20 cellular contexts compared by ENCODE assay signal in genomic region chr5:143501176-143501840, GRCh38.
DNase-seq lines count a peak whose midpoint lies in the region; ATAC-seq, FAIRE-seq and TF ChIP-seq lines count a peak whose summit lies in the region.
"Had no signal": no experiment of that assay in that cellular context is flagged by ENCODE, and none has a peak within 500 bp of the region (broad histone marks: within the 10 kb centered on the region; RNA-seq: fewer than 3 reads in every experiment).

No MANE protein-coding gene starts in this region.

- H2AFZ ChIP-seq in DND-41 (ENCODE audit: low read depth, low read length) (peak overlapping the region; percentile 30; the same call in 1 of the 2 replicates), IMR-90 (replicated peaks; ENCODE audit: low read length, poor library complexity) (peak overlapping the region; percentile 55), H1 (ENCODE audit: low read length) (peak overlapping the region; percentile 93), osteoblast (ENCODE audit: low read length) (peak overlapping the region; percentile 75)
- H2AFZ ChIP-seq: hepatocyte had no signal

- H3K4me1 ChIP-seq in DND-41 (ENCODE audit: insufficient read depth, low read length) (no peaks in the 10 kb centered on the region), IMR-90 (ENCODE audit: control insufficient read depth, insufficient read depth, low read length) (peaks cover 6% of the 10 kb centered on the region), H1 (replicated peaks in 1 of 4; ENCODE audit: control insufficient read depth in 3 of 4, insufficient read depth in 4 of 4, low read length in 3 of 4) (no peaks in the 10 kb centered on the region), osteoblast (ENCODE audit: insufficient read depth, low read length) (peaks cover 7% of the 10 kb centered on the region)
- H3K4me1 ChIP-seq in effector memory CD4-positive, alpha-beta T cell (ENCODE audit: control insufficient read depth, insufficient read depth, low read length, poor library complexity, severe bottlenecking) = no peaks in the 10 kb centered on the region

- WGBS in IMR-90 (ENCODE audit: extremely low coverage in 2 of 2, insufficient read length in 1 of 2), 2 experiments = 100% methylated on average over 2 of the region's 5 CpGs; no CpG with 5 or more reads in 1 of the 2 experiments
- WGBS in H1 (ENCODE audit: extremely low coverage in 1 of 2, insufficient coverage in 1 of 2, insufficient read length in 1 of 2, insufficient replicate concordance in 2 of 2, low coverage in 1 of 2, low lambda C conversion rate in 2 of 2, missing lambda C conversion rate in 1 of 2), 2 experiments = 84% methylated on average over 5 of the region's 5 CpGs; no CpG with 5 or more reads in 1 of the 2 experiments

- peak overlapping the region; percentile 36; the same call in 1 of the 2 replicates for H2AK5ac ChIP-seq in IMR-90 (ENCODE audit: low read depth, low read length)
- H2AK5ac ChIP-seq in H1 (ENCODE audit: low read depth, low read length) = no peak overlapping the region

- 0 out of 2 replicates have a peak overlapping the region, but pooled peaks have one; percentile 3 for H3K14ac ChIP-seq in IMR-90 (replicated peaks; ENCODE audit: low read depth, low read length)
- no peak overlapping the region for H3K14ac ChIP-seq in H1 (ENCODE audit: insufficient read length)

- no TSS peak for BruUV-seq in IMR-90 (replicated peaks; lab: Mats Ljungman, UMichigan)

- no peak for TF ChIP-seq POLR2A in IMR-90 (IDR thresholded peaks at IDR 0.05; ENCODE audit: low read depth, low read length)
- TF ChIP-seq POLR2A in H1 (IDR thresholded peaks at IDR 0.05; ENCODE audit: control extremely low read depth in 1 of 2, low read depth in 2 of 2, low read length in 2 of 2) = no peak

- H3K4me3 ChIP-seq in DND-41 (ENCODE audit: low read depth in 1 of 2, low read length in 2 of 2) = no peak overlapping the region
- H3K4me3 ChIP-seq in IMR-90 (ENCODE audit: insufficient read depth, low read depth, low read length) = no peak overlapping the region
- no peak overlapping the region for H3K4me3 ChIP-seq in H1 (ENCODE audit: extremely low read depth in 1 of 4, insufficient read depth in 2 of 4, low read depth in 3 of 4, low read length in 4 of 4)
- H3K4me3 ChIP-seq in osteoblast (ENCODE audit: insufficient read depth, low read length) = no peak overlapping the region
- H3K4me3 ChIP-seq in effector memory CD4-positive, alpha-beta T cell (ENCODE audit: insufficient read depth, low read depth, low read length, poor library complexity, severe bottlenecking) = no peak overlapping the region
- H3K4me3 ChIP-seq: esophagus muscularis mucosa, hepatocyte had no signal

- H4K5ac ChIP-seq in IMR-90 (ENCODE audit: low read depth, low read length) (no peak overlapping the region), H1 (ENCODE audit: insufficient read length, low read depth, low read length) (no peak overlapping the region)

- no peak overlapping the region for H3K4me3 Mint-ChIP-seq in activated CD4-positive, alpha-beta memory T cell treated with anti-CD3 and anti-CD28 coated beads for 36 hours
- H3K4me3 Mint-ChIP-seq: activated CD8-positive, alpha-beta T cell treated with anti-CD3 and anti-CD28 coated beads for 36 hours; activated naive CD8-positive, alpha-beta T cell; natural killer cell treated with Interleukin-12 subunit alpha and Interleukin-12 subunit beta and Interleukin-15 and Interleukin-18, amount 100 ng/mL, for 72 hours had no signal

- no peaks in the 10 kb centered on the region for H3K27me3 Mint-ChIP-seq in activated CD4-positive, alpha-beta memory T cell treated with anti-CD3 and anti-CD28 coated beads for 36 hours

- intact Hi-C loops in IMR-90 (cut with micrococcal nuclease) = no loop called here
- intact Hi-C loops in activated CD4-positive, alpha-beta memory T cell treated with anti-CD3 and anti-CD28 coated beads for 36 hours (cut with micrococcal nuclease) = no loop called here

- no peaks in the 10 kb centered on the region for H3K4me1 Mint-ChIP-seq in activated CD4-positive, alpha-beta memory T cell treated with anti-CD3 and anti-CD28 coated beads for 36 hours (ENCODE audit: low read depth)

- H2BK20ac ChIP-seq in IMR-90 (ENCODE audit: low read depth, low read length) (peak overlapping the region; percentile 68), H1 (ENCODE audit: low read length) (no peak overlapping the region)

- TF ChIP-seq CTCF in DND-41 (IDR thresholded peaks at IDR 0.05; ENCODE audit: borderline replicate concordance, extremely low read depth, low read length, poor library complexity, severe bottlenecking) (no peak), IMR-90 (conservative IDR thresholded peaks at IDR 0.05; ENCODE audit: low read depth, low read length) (no peak), H1 (IDR thresholded peaks at IDR 0.05; ENCODE audit: control extremely low read depth in 1 of 3, insufficient read depth in 1 of 3, low read depth in 1 of 3, low read length in 3 of 3) (no peak), osteoblast (IDR thresholded peaks at IDR 0.05; ENCODE audit: extremely low read depth, low read depth, low read length) (no peak), GM13976 (IDR thresholded peaks at IDR 0.05; ENCODE audit: borderline replicate concordance, control extremely low read depth, extremely low read depth, insufficient read depth, missing control alignments) (no peak)

- no peak overlapping the region for H2BK12ac ChIP-seq in H1 (ENCODE audit: low read depth, low read length)

- H3K27ac Mint-ChIP-seq in activated CD4-positive, alpha-beta memory T cell treated with anti-CD3 and anti-CD28 coated beads for 36 hours = no peak overlapping the region
- H3K27ac Mint-ChIP-seq: activated CD8-positive, alpha-beta T cell treated with anti-CD3 and anti-CD28 coated beads for 36 hours; activated naive CD8-positive, alpha-beta T cell; natural killer cell treated with Interleukin-12 subunit alpha and Interleukin-12 subunit beta and Interleukin-15 and Interleukin-18, amount 100 ng/mL, for 72 hours had no signal

- no peak overlapping the region for H3K18ac ChIP-seq in IMR-90 (ENCODE audit: low read depth, low read length)
- H3K18ac ChIP-seq in H1 (ENCODE audit: extremely low read depth, low read length) = no peak overlapping the region

- H3K56ac ChIP-seq in IMR-90 (ENCODE audit: extremely low read depth, insufficient read depth, low read length) (no peak overlapping the region; the same call in 1 of the 2 replicates), H1 (replicated peaks; ENCODE audit: insufficient read length, low read depth, low read length) (no peak overlapping the region)

- H3K36me3 Mint-ChIP-seq in activated CD4-positive, alpha-beta memory T cell treated with anti-CD3 and anti-CD28 coated beads for 36 hours = no peaks in the 10 kb centered on the region
- H3K36me3 Mint-ChIP-seq: activated naive CD8-positive, alpha-beta T cell; natural killer cell treated with Interleukin-12 subunit alpha and Interleukin-12 subunit beta and Interleukin-15 and Interleukin-18, amount 100 ng/mL, for 72 hours had no signal

- H3K27ac ChIP-seq in DND-41 (ENCODE audit: low read length) (no peak overlapping the region), IMR-90 (ENCODE audit: insufficient read depth, low read length) (no peak overlapping the region), H1 (ENCODE audit: low read depth, low read length) (no peak overlapping the region), osteoblast (ENCODE audit: low read depth, low read length) (no peak overlapping the region)
- no peak overlapping the region for H3K27ac ChIP-seq in effector memory CD4-positive, alpha-beta T cell (ENCODE audit: insufficient read depth, low read length, poor library complexity, severe bottlenecking)
- H3K27ac ChIP-seq: esophagus muscularis mucosa, hepatocyte had no signal

- H3K27me3 ChIP-seq in DND-41 (ENCODE audit: insufficient read depth, low read length, poor library complexity) (no peaks in the 10 kb centered on the region), IMR-90 (ENCODE audit: control insufficient read depth, insufficient read depth, low read length) (no peaks in the 10 kb centered on the region), H1 (replicated peaks in 1 of 4; ENCODE audit: control insufficient read depth in 3 of 4, extremely low read depth in 1 of 4, insufficient read depth in 3 of 4, low read length in 3 of 4) (no peaks in the 10 kb centered on the region), osteoblast (ENCODE audit: insufficient read depth, low read length) (no peaks in the 10 kb centered on the region)
- no peaks in the 10 kb centered on the region for H3K27me3 ChIP-seq in effector memory CD4-positive, alpha-beta T cell (replicated peaks; ENCODE audit: control insufficient read depth, insufficient read depth, low read length, poor library complexity, severe bottlenecking)
- H3K27me3 ChIP-seq: esophagus muscularis mucosa, hepatocyte had no signal

- TF ChIP-seq EP300 in H1 (IDR thresholded peaks at IDR 0.05; ENCODE audit: borderline replicate concordance in 1 of 2, low read depth in 2 of 2, low read length in 2 of 2) = no peak

- H2BK120ac ChIP-seq in IMR-90 (ENCODE audit: low read depth, low read length) (peak overlapping the region; percentile 35; the same call in 1 of the 2 replicates), H1 (replicated peaks; ENCODE audit: low read depth, low read length) (no peak overlapping the region)

- peak overlapping the region; percentile 25 for H4K91ac ChIP-seq in IMR-90 (ENCODE audit: insufficient read depth, low read depth, low read length)
- H4K91ac ChIP-seq in H1 (replicated peaks; ENCODE audit: insufficient read length, low read length) = no peak overlapping the region

- no peaks in the 10 kb centered on the region for H3K79me1 ChIP-seq in IMR-90 (ENCODE audit: low read depth in 1 of 2, low read length in 2 of 2)
- no peaks in the 10 kb centered on the region for H3K79me1 ChIP-seq in H1 (ENCODE audit: low read depth, low read length)

- no peaks in the 10 kb centered on the region for H4K20me1 ChIP-seq in DND-41 (ENCODE audit: insufficient read depth, low read length)
- H4K20me1 ChIP-seq in IMR-90 (ENCODE audit: insufficient read depth, low read length) = no peaks in the 10 kb centered on the region
- no peaks in the 10 kb centered on the region for H4K20me1 ChIP-seq in H1 (replicated peaks in 1 of 2; ENCODE audit: control insufficient read depth in 1 of 2, insufficient read depth in 2 of 2, low read length in 2 of 2)
- no peaks in the 10 kb centered on the region for H4K20me1 ChIP-seq in osteoblast (ENCODE audit: insufficient read depth, low read length)

- H2BK15ac ChIP-seq in IMR-90 (ENCODE audit: low read depth, low read length) (peak overlapping the region; percentile 32; the same call in 1 of the 3 replicates), H1 (ENCODE audit: low read length) (no peak overlapping the region)

- peak overlapping the region; percentile 50; the same call in 1 of the 2 replicates for H3K23ac ChIP-seq in IMR-90 (ENCODE audit: low read depth, low read length)
- H3K23ac ChIP-seq in H1 (ENCODE audit: insufficient read length) = no peak overlapping the region

- no peaks in the 10 kb centered on the region for H3K23me2 ChIP-seq in H1 (ENCODE audit: low read depth, low read length)

- no peaks in the 10 kb centered on the region for H3K36me3 ChIP-seq in DND-41 (ENCODE audit: insufficient read depth, low read length)
- H3K36me3 ChIP-seq in IMR-90 (ENCODE audit: control insufficient read depth, insufficient read depth, low read length) = no peaks in the 10 kb centered on the region
- H3K36me3 ChIP-seq in H1 (ENCODE audit: control insufficient read depth in 2 of 4, insufficient read depth in 4 of 4, low read length in 3 of 4) = no peaks in the 10 kb centered on the region
- H3K36me3 ChIP-seq in osteoblast (ENCODE audit: insufficient read depth, low read length) = no peaks in the 10 kb centered on the region
- H3K36me3 ChIP-seq in effector memory CD4-positive, alpha-beta T cell (ENCODE audit: control insufficient read depth, insufficient read depth, low read length) = no peaks in the 10 kb centered on the region
- H3K36me3 ChIP-seq: esophagus muscularis mucosa had no signal

- DNase-seq in DND-41 = no peak
- DNase-seq in IMR-90 = no peak
- no peak for DNase-seq in H1 (ENCODE audit: low read depth in 1 of 2, low spot score in 2 of 2)
- no peak for DNase-seq in osteoblast (ENCODE audit: insufficient read length, low spot score, missing footprints)
- no peak for DNase-seq in effector memory CD4-positive, alpha-beta T cell
- no peak for DNase-seq in activated CD4-positive, alpha-beta memory T cell treated with anti-CD3 and anti-CD28 coated beads for 36 hours
- no peak for DNase-seq in activated CD4-positive, alpha-beta T cell treated with anti-CD3 and anti-CD28 coated beads for 48 hours
- DNase-seq in GM13976 (ENCODE audit: low spot score) = no peak
- DNase-seq: activated CD8-positive, alpha-beta T cell treated with anti-CD3 and anti-CD28 coated beads for 36 hours; activated T-cell treated with anti-CD3 and anti-CD28 coated beads, Interleukin-2, amount 50 U/mL, for 48 hours; kidney; NCI-H1436; NCI-H345; NK-92 treated with Interleukin-12 subunit alpha and Interleukin-12 subunit beta, amount 100 ng/mL, for 24 hours; stimulated activated CD4-positive, alpha-beta T cell treated with anti-CD3 and anti-CD28 coated beads, Interleukin-12 subunit alpha, Interleukin-12 subunit beta, amount 100 ng/mL, for 4 hours; T-helper 1 cell had no signal

- H4K8ac ChIP-seq in IMR-90 (ENCODE audit: low read depth in 2 of 2, low read length in 2 of 2) (0 out of 4 replicates have a peak overlapping the region, but pooled peaks of 1 of the 2 experiments have one; percentile 21), H1 (ENCODE audit: extremely low read depth, insufficient read depth, low read length) (no peak overlapping the region)

- dilution Hi-C loops in IMR-90 (cut with HindIII; ENCODE audit: low sequenced_read_pairs, unreplicated experiment) = no loop called here

- H3K4me2 ChIP-seq in DND-41 (ENCODE audit: insufficient read depth, low read length) (no peak overlapping the region), IMR-90 (ENCODE audit: low read depth, low read length) (no peak overlapping the region), H1 (ENCODE audit: insufficient read depth in 1 of 2, low read depth in 2 of 2, low read length in 2 of 2) (no peak overlapping the region), osteoblast (ENCODE audit: insufficient read depth, low read length) (no peak overlapping the region)
- H3K4me2 ChIP-seq: hepatocyte had no signal

- peaks cover 15% of the 10 kb centered on the region for H3K9me1 ChIP-seq in IMR-90 (ENCODE audit: insufficient read depth, low read length)

- CTCF ChIA-PET in IMR-90 (lab: Yijun Ruan, JAX) = no interaction called here
- CTCF ChIA-PET in H1 (lab: Charles Lee; ENCODE audit: partially characterized antibody) = interaction anchor here (1.5 kb wide), 1 partner anchor 9 kb away, joined by 3 read pairs; no protein-coding TSS in a partner anchor
- CTCF ChIA-PET in activated CD4-positive, alpha-beta memory T cell treated with anti-CD3 and anti-CD28 coated beads for 36 hours (lab: Charles Lee) = no interaction called here

- H3K9ac ChIP-seq in DND-41 (ENCODE audit: low read depth, low read length) (no peak overlapping the region), IMR-90 (ENCODE audit: low read depth, low read length) (no peak overlapping the region), H1 (replicated peaks in 1 of 4; ENCODE audit: extremely low read depth in 1 of 4, low read depth in 3 of 4, low read length in 3 of 4) (no peak overlapping the region)

- H3K9me3 ChIP-seq in DND-41 (ENCODE audit: insufficient read depth, low read length, severe bottlenecking) = no peaks in the 10 kb centered on the region
- H3K9me3 ChIP-seq in IMR-90 (ENCODE audit: control insufficient read depth, insufficient read depth, low read length) = no peaks in the 10 kb centered on the region
- H3K9me3 ChIP-seq in H1 (ENCODE audit: insufficient read depth in 2 of 2, low read depth in 1 of 2, low read length in 1 of 2) = no peaks in the 10 kb centered on the region
- H3K9me3 ChIP-seq in osteoblast (ENCODE audit: low read depth, low read length) = no peaks in the 10 kb centered on the region
- H3K9me3 ChIP-seq in effector memory CD4-positive, alpha-beta T cell (ENCODE audit: control insufficient read depth, low read length) = no peaks in the 10 kb centered on the region
- H3K9me3 ChIP-seq: esophagus muscularis mucosa had no signal

- H3K79me2 ChIP-seq in DND-41 (ENCODE audit: insufficient read depth, low read length) (no peaks in the 10 kb centered on the region), H1 (ENCODE audit: control insufficient read depth in 1 of 2, insufficient read depth in 2 of 2, low read length in 2 of 2) (no peaks in the 10 kb centered on the region), osteoblast (ENCODE audit: insufficient read depth, low read length) (no peaks in the 10 kb centered on the region)
- H3K79me2 ChIP-seq: hepatocyte had no signal

- in situ Hi-C loops in IMR-90 (cut with MboI; ENCODE audit: low sequenced_read_pairs) (no loop called here), GM13976 (cut with MboI; ENCODE audit: low sequenced_read_pairs, unreplicated experiment) (no loop called here)

- no peak for FAIRE-seq in H1 (lab: Jason Lieb, UNC)
- FAIRE-seq: kidney had no signal

- peaks cover 8% of the 10 kb centered on the region for H3K9me3 Mint-ChIP-seq in activated CD4-positive, alpha-beta memory T cell treated with anti-CD3 and anti-CD28 coated beads for 36 hours
- H3K9me3 Mint-ChIP-seq: activated CD8-positive, alpha-beta T cell treated with anti-CD3 and anti-CD28 coated beads for 36 hours; natural killer cell treated with Interleukin-12 subunit alpha and Interleukin-12 subunit beta and Interleukin-15 and Interleukin-18, amount 100 ng/mL, for 72 hours had no signal

- H2AK9ac ChIP-seq in IMR-90 (replicated peaks; ENCODE audit: low read depth, low read length, poor library complexity) = no peak overlapping the region

- TF ChIP-seq RAD21 in IMR-90 (IDR thresholded peaks at IDR 0.05; ENCODE audit: low read length) (no peak), H1 (IDR thresholded peaks at IDR 0.05 in 1 of 2, conservative IDR thresholded peaks at IDR 0.05 in 1 of 2; ENCODE audit: low read depth in 2 of 2, low read length in 2 of 2) (no peak)

- POLR2A ChIA-PET in IMR-90 (lab: Charles Lee; ENCODE audit: unreplicated experiment) = no interaction called here
- POLR2A ChIA-PET in H1 (lab: Charles Lee; ENCODE audit: partially characterized antibody) = no interaction called here
- POLR2A ChIA-PET in activated CD4-positive, alpha-beta memory T cell treated with anti-CD3 and anti-CD28 coated beads for 36 hours (lab: Charles Lee) = no interaction called here

- H3K4ac ChIP-seq in IMR-90 (ENCODE audit: low read depth, low read length) (peak overlapping the region; percentile 54), H1 (replicated peaks; ENCODE audit: insufficient read length, low read depth, low read length) (no peak overlapping the region)

- ATAC-seq in DND-41 (ENCODE audit: insufficient read depth, low read depth) (no peak), IMR-90 (ENCODE audit: low read depth) (no peak)
- ATAC-seq: activated CD8-positive, alpha-beta T cell treated with anti-CD3 and anti-CD28 coated beads for 36 hours; natural killer cell treated with Interleukin-12 subunit alpha and Interleukin-12 subunit beta and Interleukin-15 and Interleukin-18, amount 100 ng/mL, for 72 hours had no signal

- no peak overlapping the region for H2BK5ac ChIP-seq in IMR-90 (ENCODE audit: low read depth, low read length, poor library complexity, severe bottlenecking)
- no peak overlapping the region for H2BK5ac ChIP-seq in H1 (ENCODE audit: low read depth, low read length)

Comparison
In these comparisons a context has a peak if more than half of its experiments do, and no peak if none do; other contexts are left out.
1. H2AFZ ChIP-seq: peak in every context shown above with its lines; median percentile 93 in H1; 75 in osteoblast; 55 in IMR-90; 30 in DND-41.